In the genomic region with DNA sequence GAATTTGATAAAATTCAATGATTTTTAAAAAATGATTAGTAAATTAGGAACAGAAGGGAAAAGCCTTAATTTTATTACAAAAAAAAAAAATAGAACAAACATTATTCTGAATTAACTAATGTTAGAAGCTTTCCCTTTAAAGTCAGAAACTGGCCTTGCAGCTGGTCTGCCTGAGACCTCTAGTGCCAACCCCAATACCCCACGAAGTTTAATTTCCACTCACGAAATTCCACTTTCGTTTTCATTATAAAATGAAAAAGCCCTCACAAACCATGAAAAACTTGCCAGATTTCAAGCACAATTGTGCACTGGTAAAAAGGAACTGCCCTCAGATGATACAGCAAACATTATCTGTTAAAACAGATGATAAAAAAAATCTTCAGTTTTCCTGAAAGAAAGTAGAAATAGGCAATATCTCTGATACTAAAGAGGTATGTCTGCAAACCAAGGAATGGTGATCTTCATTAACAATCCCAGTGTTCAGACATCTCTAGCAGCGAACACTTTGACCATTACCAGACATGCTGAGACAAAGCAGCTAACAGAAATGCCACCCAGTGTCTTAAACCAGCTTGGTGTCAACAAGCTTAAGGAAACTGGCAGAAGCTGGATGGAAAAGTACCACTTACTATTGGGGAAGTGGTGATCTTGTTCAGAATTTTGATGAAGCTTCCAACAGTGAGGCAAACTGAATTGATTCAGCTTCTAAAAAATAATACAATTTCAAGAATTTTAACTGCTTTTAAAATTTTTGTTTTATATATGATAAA, we compare ENCODE assay signal across 9 cellular contexts.
A peak's percentile ranks its signal among the peaks of the same experiment; 100 is the strongest.
DNase-seq lines count a peak whose midpoint lies in the region; ATAC-seq and TF ChIP-seq lines count a peak whose summit lies in the region.
"Had no signal": no experiment of that assay in that cellular context is flagged by ENCODE, and none has a peak within 500 bp of the region (broad histone marks: within the 10 kb centered on the region; RNA-seq: fewer than 3 reads in every experiment).

No MANE protein-coding gene starts in this region.

- peaks cover 9 to 14% (median 12%) of the 10 kb centered on the region in 3 donors for H3K4me1 Mint-ChIP-seq in CD8-positive, alpha-beta memory T cell

- H3K9me3 ChIP-seq in CD8-positive, alpha-beta memory T cell (ENCODE audit: low read length), result no peaks in the 10 kb centered on the region
- H3K9me3 ChIP-seq in psoas muscle (no peaks in the 10 kb centered on the region), sigmoid colon (no peaks in the 10 kb centered on the region)

- WGBS in psoas muscle, 3 donors, result 27 to 51% (median 30%) methylated on average over 4 of the region's 4 CpGs
- 55 to 76% methylated on average over 4 of the region's 4 CpGs for WGBS in sigmoid colon, 2 donors

- POLR2A ChIA-PET in CD8-positive, alpha-beta memory T cell (lab: Charles Lee), result interaction anchor here (0.6 kb wide), 1 partner anchor 247 kb away, joined by 5 read pairs; no protein-coding TSS in a partner anchor

- peak overlapping the region in 4 of 8 donors; percentile 4 to 67 (median 57) for H3K27ac Mint-ChIP-seq in CD8-positive, alpha-beta memory T cell

- H3K36me3 Mint-ChIP-seq in CD8-positive, alpha-beta memory T cell, result peaks cover 0 to 10% (median 4%) of the 10 kb centered on the region in 3 donors

- peak in 2 of 4 donors; percentile 37 to 64 for ATAC-seq in psoas muscle
- no peak for ATAC-seq in HG03095 (IDR thresholded peaks at IDR 0.05; ENCODE audit: unreplicated experiment)

- no peak for TF ChIP-seq POLR2A in NB4 (IDR thresholded peaks at IDR 0.05; ENCODE audit: extremely low read depth, insufficient read length)
- no peak for TF ChIP-seq POLR2A in sigmoid colon (IDR thresholded peaks at IDR 0.05)

- H3K4me3 Mint-ChIP-seq in CD8-positive, alpha-beta memory T cell, result peak overlapping the region in 6 of 7 donors; percentile 42 to 74 (median 57)

- no peaks in the 10 kb centered on the region for H3K27me3 Mint-ChIP-seq in CD8-positive, alpha-beta memory T cell

- H3K36me3 ChIP-seq in CD8-positive, alpha-beta memory T cell (ENCODE audit: insufficient read depth, low read length), result no peaks in the 10 kb centered on the region
- peaks cover 0 to 16% of the 10 kb centered on the region in 2 donors for H3K36me3 ChIP-seq in psoas muscle (ENCODE audit: insufficient read depth in 1 of 2, low read depth in 1 of 2)
- no peaks in the 10 kb centered on the region for H3K36me3 ChIP-seq in sigmoid colon

- H3K27ac ChIP-seq in CD8-positive, alpha-beta memory T cell (ENCODE audit: low read depth, low read length), result no peak overlapping the region
- H3K27ac ChIP-seq in dorsolateral prefrontal cortex (peak overlapping the region in 51 of 59 donors; percentile 2 to 85 (median 61)), psoas muscle (no peak overlapping the region), sigmoid colon (no peak overlapping the region)

- no peaks in the 10 kb centered on the region for H3K9me3 Mint-ChIP-seq in CD8-positive, alpha-beta memory T cell

- H3K4me3 ChIP-seq in CD8-positive, alpha-beta memory T cell (ENCODE audit: low read length), result no peak overlapping the region
- H3K4me3 ChIP-seq in NB4 (ENCODE audit: low read depth, low read length) (no peak overlapping the region), dorsolateral prefrontal cortex (peak overlapping the region; percentile 11 to 65 (median 45)), psoas muscle (peak overlapping the region; percentile 31), sigmoid colon (peak overlapping the region in 2 of 4 donors; percentile 14 to 19)

- DNase-seq in CD8-positive, alpha-beta memory T cell, result no peak
- DNase-seq in NB4 (ENCODE audit: low read depth), result peak; percentile 11
- DNase-seq in dorsolateral prefrontal cortex, result no peak
- no peak for DNase-seq in psoas muscle
- no peak for DNase-seq in ureter (ENCODE audit: low spot score)
- DNase-seq in sigmoid colon, result no peak
- DNase-seq: glutamatergic neuron, NCI-H2081 had no signal

- H3K4me1 ChIP-seq in CD8-positive, alpha-beta memory T cell (ENCODE audit: insufficient read depth, low read length), result no peaks in the 10 kb centered on the region
- no peaks in the 10 kb centered on the region for H3K4me1 ChIP-seq in psoas muscle
- H3K4me1 ChIP-seq in sigmoid colon, result no peaks in the 10 kb centered on the region

- H3K27me3 ChIP-seq in CD8-positive, alpha-beta memory T cell (ENCODE audit: insufficient read depth, low read length, poor library complexity, severe bottlenecking), result no peaks in the 10 kb centered on the region
- no peaks in the 10 kb centered on the region for H3K27me3 ChIP-seq in dorsolateral prefrontal cortex
- no peaks in the 10 kb centered on the region for H3K27me3 ChIP-seq in psoas muscle (ENCODE audit: insufficient read depth in 3 of 3, low read length in 2 of 3)
- no peaks in the 10 kb centered on the region for H3K27me3 ChIP-seq in sigmoid colon

- intact Hi-C loops in dorsolateral prefrontal cortex (cut with DNase I), result no loop called here
- intact Hi-C loops in psoas muscle (cut with DNase I), result no loop called here
- intact Hi-C loops in sigmoid colon (cut with DNase I), result no loop called here

- TF ChIP-seq CTCF in NB4 (IDR thresholded peaks at IDR 0.05; ENCODE audit: low read depth, low read length), result no peak
- TF ChIP-seq CTCF in dorsolateral prefrontal cortex (IDR thresholded peaks at IDR 0.05 in 54 of 56, conservative IDR thresholded peaks at IDR 0.05 in 2 of 56; ENCODE audit: low read depth in 1 of 56, partially characterized antibody in 56 of 56), result peak in 1 of 56 donors; percentile 5
- no peak for TF ChIP-seq CTCF in psoas muscle (IDR thresholded peaks at IDR 0.05)
- no peak for TF ChIP-seq CTCF in sigmoid colon (IDR thresholded peaks at IDR 0.05)

- no peak for TF ChIP-seq EP300 in sigmoid colon (IDR thresholded peaks at IDR 0.05)

- CTCF ChIA-PET in CD8-positive, alpha-beta memory T cell (lab: Charles Lee), result interaction anchor here (1.4 kb wide), 1 partner anchor 440 kb away, joined by 3 read pairs; no protein-coding TSS in a partner anchor

Comparison
In these comparisons a context has a peak if more than half of its experiments do, and no peak if none do; other contexts are left out.
1. H3K27ac ChIP-seq: peak in dorsolateral prefrontal cortex (51 of 59); none in CD8-positive, alpha-beta memory T cell (single experiment), psoas muscle (single experiment) and sigmoid colon (0 of 4).
2. H3K4me3 ChIP-seq: peak in dorsolateral prefrontal cortex (59 of 59) and psoas muscle (single experiment); none in CD8-positive, alpha-beta memory T cell (single experiment) and NB4 (single experiment).